In the genomic region with DNA sequence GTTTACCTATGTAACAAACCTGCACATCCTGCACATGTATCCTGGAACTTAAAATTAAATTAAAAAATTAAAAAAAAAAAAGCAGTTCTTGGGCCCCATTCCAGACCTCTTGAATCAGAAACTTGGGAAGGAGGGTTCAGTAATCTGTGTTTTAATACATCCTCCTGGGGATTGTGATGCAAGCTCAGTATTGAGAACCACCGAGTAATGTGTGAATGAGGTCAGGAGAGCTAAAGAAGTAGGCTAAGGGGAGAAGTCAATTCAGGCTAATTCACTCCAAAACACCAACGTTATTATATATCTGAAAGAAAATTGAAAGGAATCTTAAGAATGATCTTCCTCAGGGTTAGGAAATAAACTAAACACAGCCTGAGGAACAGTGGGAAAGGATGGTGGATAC, we compare ENCODE assay signal across 10 cellular contexts.
"Had no signal": no experiment of that assay in that cellular context is flagged by ENCODE, and none has a peak within 500 bp of the region (broad histone marks: within the 10 kb centered on the region; RNA-seq: fewer than 3 reads in every experiment).

No MANE protein-coding gene starts in this region.

- DNase-seq: activated CD4-positive, alpha-beta T cell treated with anti-CD3 and anti-CD28 coated beads, Interleukin-2, amount 50 U/mL, for 1 hour; activated CD4-positive, CD25-positive, alpha-beta regulatory T cell; activated T-cell treated with anti-CD3 and anti-CD28 coated beads for 4 hours; dorsolateral prefrontal cortex; naive B cell; small intestine; upper lobe of left lung had no signal

- H3K4me3 ChIP-seq: dorsolateral prefrontal cortex, hepatocyte, upper lobe of left lung had no signal

- H3K9me3 ChIP-seq: upper lobe of left lung had no signal

- H3K36me3 ChIP-seq: upper lobe of left lung had no signal

- H3K27ac ChIP-seq: dorsolateral prefrontal cortex, hepatocyte, upper lobe of left lung had no signal

- ATAC-seq: activated naive CD4-positive, alpha-beta T cell treated with anti-CD3 and anti-CD28 coated beads, Interleukin-2, amount 50 U/mL, for 72 hours; esophagus mucosa had no signal

- H3K27me3 ChIP-seq: dorsolateral prefrontal cortex, hepatocyte, upper lobe of left lung had no signal
